In genomic region chr13:49300716-49301589, GRCh38 we compare ENCODE assay signal across 8 cellular contexts. TPM values are rescaled to one million over a fixed set of nuclear protein-coding genes. Genes with fewer than 3 reads are reported as not detected.
DNase-seq lines count a peak whose midpoint lies in the region; ATAC-seq and TF ChIP-seq lines count a peak whose summit lies in the region.

No MANE protein-coding gene starts in this region.

- H3K9me3 ChIP-seq in ES-I3 (ENCODE audit: control insufficient read depth, insufficient read depth, low read length) (no peaks in the 10 kb centered on the region), cardiac muscle cell (ENCODE audit: low read depth) (no peaks in the 10 kb centered on the region), vagina (no peaks in the 10 kb centered on the region)

- H3K36me3 ChIP-seq in ES-I3 (ENCODE audit: insufficient read depth, low read length) (no peaks in the 10 kb centered on the region), cardiac muscle cell (no peaks in the 10 kb centered on the region), rectal smooth muscle tissue (ENCODE audit: control insufficient read depth, insufficient read depth, low read length) (no peaks in the 10 kb centered on the region), vagina (no peaks in the 10 kb centered on the region)

- no peak overlapping the region for H3K4me3 ChIP-seq in LNCaP clone FGC (ENCODE audit: low read depth, low read length)
- no peak overlapping the region for H3K4me3 ChIP-seq in cardiac muscle cell
- peak overlapping the region; percentile 67 for H3K4me3 ChIP-seq in rectal smooth muscle tissue (ENCODE audit: low read length)
- H3K4me3 ChIP-seq in vagina, result peak overlapping the region; percentile 26 to 38

- H3K27ac Mint-ChIP-seq in activated naive CD4-positive, alpha-beta T cell treated with anti-CD3 and anti-CD28 coated beads, Interleukin-2, amount 50 U/mL, for 72 hours, result peak overlapping the region; percentile 51 to 74

- ATAC-seq in GM21825 (IDR thresholded peaks at IDR 0.05; ENCODE audit: unreplicated experiment), result peak; percentile 84
- ATAC-seq in SK-N-SH treated with all-trans-retinoic acid at 6 μM for 48 hours, result peak; percentile 96
- peak; percentile 90 to 98 for ATAC-seq in activated naive CD4-positive, alpha-beta T cell treated with anti-CD3 and anti-CD28 coated beads, Interleukin-2, amount 50 U/mL, for 72 hours

- DNase-seq in LNCaP clone FGC (ENCODE audit: low read depth) (peak; percentile 38), cardiac muscle cell (ENCODE audit: low read depth in 1 of 2, low spot score in 1 of 2) (peak; percentile 74 to 82), vagina (ENCODE audit: extremely low spot score in 2 of 2) (peak in 1 of 2 donors; percentile 87)
- DNase-seq in activated naive CD4-positive, alpha-beta T cell treated with anti-CD3 and anti-CD28 coated beads, Interleukin-2, amount 50 U/mL, for 72 hours (ENCODE audit: low spot score in 2 of 2), result peak; percentile 50 to 74

- H3K4me1 ChIP-seq in ES-I3 (ENCODE audit: insufficient read depth, low read length) (no peaks in the 10 kb centered on the region), cardiac muscle cell (ENCODE audit: low read depth) (no peaks in the 10 kb centered on the region), rectal smooth muscle tissue (ENCODE audit: control insufficient read depth, insufficient read depth, low read length) (no peaks in the 10 kb centered on the region), vagina (peaks cover 27% of the 10 kb centered on the region)

- no peaks in the 10 kb centered on the region for H3K36me3 Mint-ChIP-seq in activated naive CD4-positive, alpha-beta T cell treated with anti-CD3 and anti-CD28 coated beads, Interleukin-2, amount 50 U/mL, for 72 hours

- TF ChIP-seq CTCF in LNCaP clone FGC (IDR thresholded peaks at IDR 0.05; ENCODE audit: control insufficient read depth, extremely low read depth, insufficient read depth), result peak; percentile 77
- peak; percentile 79 for TF ChIP-seq CTCF in cardiac muscle cell (IDR thresholded peaks at IDR 0.05; ENCODE audit: low read depth, low read length)
- peak; percentile 46 to 95 (median 91) for TF ChIP-seq CTCF in vagina (IDR thresholded peaks at IDR 0.05)

- H3K27me3 ChIP-seq in cardiac muscle cell, result no peaks in the 10 kb centered on the region
- H3K27me3 ChIP-seq in rectal smooth muscle tissue (ENCODE audit: control insufficient read depth, insufficient read depth, low read length), result no peaks in the 10 kb centered on the region
- no peaks in the 10 kb centered on the region for H3K27me3 ChIP-seq in vagina

- H3K9me3 Mint-ChIP-seq in activated naive CD4-positive, alpha-beta T cell treated with anti-CD3 and anti-CD28 coated beads, Interleukin-2, amount 50 U/mL, for 72 hours, result no peaks in the 10 kb centered on the region

- TF ChIP-seq POLR2A in vagina (IDR thresholded peaks at IDR 0.05), result no peak

- intact Hi-C loops in vagina (cut with DNase I), result loop anchor here (2.0 to 5.0 kb wide), 2 partner anchors 136 to 301 kb away; no protein-coding TSS in a partner anchor

- H3K27ac ChIP-seq in cardiac muscle cell (no peak overlapping the region), rectal smooth muscle tissue (ENCODE audit: low read depth, low read length) (no peak overlapping the region), vagina (peak overlapping the region; percentile 57)

- H3K9ac ChIP-seq in ES-I3 (ENCODE audit: low read depth, low read length) (peak overlapping the region; percentile 23; the same call in 1 of the 2 replicates), rectal smooth muscle tissue (ENCODE audit: low read length) (peak overlapping the region; percentile 12)

TF ChIP-seq in SK-N-SH treated with all-trans-retinoic acid at 6 μM for 48 hours, 23 proteins besides CTCF, POLR2A, EP300 and RAD21:
- TF ChIP-seq, protein P1, sequence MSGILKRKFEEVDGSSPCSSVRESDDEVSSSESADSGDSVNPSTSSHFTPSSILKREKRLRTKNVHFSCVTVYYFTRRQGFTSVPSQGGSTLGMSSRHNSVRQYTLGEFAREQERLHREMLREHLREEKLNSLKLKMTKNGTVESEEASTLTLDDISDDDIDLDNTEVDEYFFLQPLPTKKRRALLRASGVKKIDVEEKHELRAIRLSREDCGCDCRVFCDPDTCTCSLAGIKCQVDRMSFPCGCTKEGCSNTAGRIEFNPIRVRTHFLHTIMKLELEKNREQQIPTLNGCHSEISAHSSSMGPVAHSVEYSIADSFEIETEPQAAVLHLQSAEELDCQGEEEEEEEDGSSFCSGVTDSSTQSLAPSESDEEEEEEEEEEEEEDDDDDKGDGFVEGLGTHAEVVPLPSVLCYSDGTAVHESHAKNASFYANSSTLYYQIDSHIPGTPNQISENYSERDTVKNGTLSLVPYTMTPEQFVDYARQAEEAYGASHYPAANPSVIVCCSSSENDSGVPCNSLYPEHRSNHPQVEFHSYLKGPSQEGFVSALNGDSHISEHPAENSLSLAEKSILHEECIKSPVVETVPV (CRISPR knock-in tag; IDR thresholded peaks at IDR 0.05), result no peak
- TF ChIP-seq ISL1 (CRISPR knock-in tag; IDR thresholded peaks at IDR 0.05) (no peak), PPARA (CRISPR knock-in tag; IDR thresholded peaks at IDR 0.05; ENCODE audit: borderline replicate concordance) (no peak), TSHZ2 (CRISPR knock-in tag; IDR thresholded peaks at IDR 0.05) (no peak), CSDC2 (CRISPR knock-in tag; IDR thresholded peaks at IDR 0.05) (no peak), PATZ1 (CRISPR knock-in tag; IDR thresholded peaks at IDR 0.05; ENCODE audit: borderline replicate concordance) (no peak), ZNF565 (CRISPR knock-in tag; conservative IDR thresholded peaks at IDR 0.05; ENCODE audit: low read depth) (no peak), ZC3H10 (CRISPR knock-in tag; IDR thresholded peaks at IDR 0.05) (no peak), OSR1 (CRISPR knock-in tag; IDR thresholded peaks at IDR 0.05) (no peak), ZFP30 (CRISPR knock-in tag; IDR thresholded peaks at IDR 0.05) (no peak), ZNF8 (CRISPR knock-in tag; IDR thresholded peaks at IDR 0.05) (no peak), TOX (CRISPR knock-in tag; IDR thresholded peaks at IDR 0.05; ENCODE audit: borderline replicate concordance) (no peak)

RNA-seq across cellular contexts. Expression of gene CDADC1, which starts 53.2 kb away (rescaled TPM):
- 10 to 100 TPM; 15.8 to 16.9 TPM for total RNA-seq in activated naive CD4-positive, alpha-beta T cell treated with anti-CD3 and anti-CD28 coated beads, Interleukin-2, amount 50 U/mL, for 72 hours
- 4.0 and 9.1 TPM in 2 replicates for total RNA-seq in cardiac muscle cell
- polyA plus RNA-seq in cardiac muscle cell, result 12.7 and 14.0 TPM in 2 replicates
- 6.9 TPM for total RNA-seq in vagina

Comparison
In these comparisons a context has a peak if more than half of its experiments do, and no peak if none do; other contexts are left out.
1. H3K4me3 ChIP-seq: peak in rectal smooth muscle tissue (single experiment) and vagina (2 of 2); none in LNCaP clone FGC (single experiment) and cardiac muscle cell (single experiment).
2. Peak in every context shown above with its lines, with median percentiles within 50 percentile points of each other: ATAC-seq and CTCF ChIP-seq.